Comparison of ENCODE assay signal across 10 cellular contexts in genomic region chr19:4362871-4363545, GRCh38. TPM values are rescaled to one million over a fixed set of nuclear protein-coding genes. Genes with fewer than 3 reads are reported as not detected.
DNase-seq lines count a peak whose midpoint lies in the region; FAIRE-seq and TF ChIP-seq lines count a peak whose summit lies in the region.
"Had no signal": no experiment of that assay in that cellular context is flagged by ENCODE, and none has a peak within 500 bp of the region (broad histone marks: within the 10 kb centered on the region; RNA-seq: fewer than 3 reads in every experiment).

No MANE protein-coding gene starts in this region.

- H3K4me3 ChIP-seq in BE2C (ENCODE audit: low read depth, low read length) (no peak overlapping the region), kidney (ENCODE audit: low read length in 2 of 2) (no peak overlapping the region)
- H3K4me3 ChIP-seq: heart left ventricle had no signal

- no peak overlapping the region for H3K9ac ChIP-seq in kidney (ENCODE audit: low read length in 2 of 2)

- H3K9me3 ChIP-seq in BE2C (no peaks in the 10 kb centered on the region), kidney (ENCODE audit: control insufficient read depth in 1 of 2, low read length in 2 of 2) (no peaks in the 10 kb centered on the region)
- H3K9me3 ChIP-seq: heart left ventricle had no signal

- no peaks in the 10 kb centered on the region for H3K27me3 ChIP-seq in BE2C
- H3K27me3 ChIP-seq: heart left ventricle had no signal

- intact Hi-C loops in kidney (cut with DNase I) (no loop called here), head of caudate nucleus (cut with DNase I) (no loop called here)

- no peak overlapping the region for H3K27ac ChIP-seq in kidney (ENCODE audit: low read depth in 2 of 2, low read length in 2 of 2)
- H3K27ac ChIP-seq: heart left ventricle had no signal

- TF ChIP-seq POLR2A in GM18951 (IDR thresholded peaks at IDR 0.05; ENCODE audit: extremely low read depth, insufficient read depth, insufficient read length): peak; percentile 12

- H3K4me1 ChIP-seq in BE2C (peaks cover under 1% of the 10 kb centered on the region; the same call in 1 of the 2 replicates), kidney (ENCODE audit: control insufficient read depth in 1 of 2, insufficient read depth in 1 of 2, low read depth in 1 of 2, low read length in 2 of 2) (peaks cover 5 to 7% of the 10 kb centered on the region in 2 donors)

- H3K36me3 ChIP-seq in BE2C (peaks cover 76% of the 10 kb centered on the region), kidney (ENCODE audit: control insufficient read depth in 1 of 2, insufficient read depth in 2 of 2, low read length in 2 of 2) (peaks cover 12 to 33% of the 10 kb centered on the region in 2 donors)

- TF ChIP-seq CTCF in BE2C (IDR thresholded peaks at IDR 0.05; ENCODE audit: low read depth, low read length) (peak; percentile 12; the same call in 1 of the 2 replicates), kidney (IDR thresholded peaks at IDR 0.05; ENCODE audit: borderline replicate concordance, extremely low read depth, insufficient read depth) (no peak)

- in situ Hi-C loops in GM18951 (cut with MboI; ENCODE audit: low sequenced_read_pairs, unreplicated experiment): no loop called here

- DNase-seq in BE2C: no peak
- peak; percentile 15 for DNase-seq in UCSD-AML1 (lab: John Stamatoyannopoulos, UW; ENCODE audit: unreplicated experiment)
- peak; percentile 75 for DNase-seq in kidney
- no peak for DNase-seq in head of caudate nucleus
- DNase-seq in COLO668 (lab: John Stamatoyannopoulos, UW; ENCODE audit: unreplicated experiment): no peak
- no peak for DNase-seq in NCI-H128 (lab: John Stamatoyannopoulos, UW; ENCODE audit: unreplicated experiment)
- DNase-seq in NCI-H1694 treated with DMSO at 0.1 percent for 48 hours (lab: John Stamatoyannopoulos, UW): no peak
- DNase-seq: heart left ventricle, naive B cell had no signal

- FAIRE-seq in kidney (lab: Jason Lieb, UNC): no peak

RNA-seq across cellular contexts. Expression of gene MPND, which starts 19.6 kb away (rescaled TPM):
- 43.6 TPM for polyA plus RNA-seq in BE2C (2012; ENCODE audit: insufficient read depth, insufficient read length, low read depth)
- total RNA-seq in kidney: 24.1 TPM
- 43.5 TPM for polyA plus RNA-seq in kidney (ENCODE audit: insufficient read depth, low read depth, low replicate concordance)

RNA-seq across cellular contexts. Expression of gene STAP2, which starts 24.4 kb away (rescaled TPM):
- polyA plus RNA-seq in BE2C (2012; ENCODE audit: insufficient read depth, insufficient read length, low read depth): 1.5 TPM
- 32.3 TPM for total RNA-seq in kidney
- 61.5 TPM for polyA plus RNA-seq in kidney (ENCODE audit: insufficient read depth, low read depth, low replicate concordance)

RNA-seq across cellular contexts. Expression of gene SH3GL1, which starts 37.3 kb away (rescaled TPM):
- 132 TPM for polyA plus RNA-seq in BE2C (2012; ENCODE audit: insufficient read depth, insufficient read length, low read depth)
- total RNA-seq in kidney: 52.7 TPM
- polyA plus RNA-seq in kidney (ENCODE audit: insufficient read depth, low read depth, low replicate concordance): 34.8 TPM

RNA-seq across cellular contexts. Expression of gene CHAF1A, which starts 39.4 kb away (rescaled TPM):
- 12.6 TPM for polyA plus RNA-seq in BE2C (2012; ENCODE audit: insufficient read depth, insufficient read length, low read depth)
- 10.0 TPM for total RNA-seq in kidney
- polyA plus RNA-seq in kidney (ENCODE audit: insufficient read depth, low read depth, low replicate concordance): 2.7 TPM

RNA-seq across cellular contexts. Expression of gene FSD1, which starts 58.6 kb away (rescaled TPM):
- 152 TPM for polyA plus RNA-seq in BE2C (2012; ENCODE audit: insufficient read depth, insufficient read length, low read depth)
- 0.85 TPM for total RNA-seq in kidney
- polyA plus RNA-seq in kidney (ENCODE audit: insufficient read depth, low read depth, low replicate concordance): 1.1 TPM

Comparison
In these comparisons a context has a peak if more than half of its experiments do, and no peak if none do; other contexts are left out.
1. DNase-seq: peak in UCSD-AML1 (single experiment) and kidney (single experiment); none in BE2C (single experiment), head of caudate nucleus (0 of 42), COLO668 (single experiment), NCI-H128 (single experiment) and NCI-H1694 treated with DMSO at 0.1 percent for 48 hours (single experiment).